1 cellular context compared by ENCODE assay signal in genomic region chr10:73643362-73643761, GRCh38.
TF ChIP-seq lines count a peak whose summit lies in the region.

No MANE protein-coding gene starts in this region.

TF ChIP-seq in HepG2, 621 proteins besides CTCF, POLR2A, EP300 and RAD21:
- TF ChIP-seq ZSCAN21 (CRISPR knock-in tag; IDR thresholded peaks at IDR 0.05; ENCODE audit: borderline replicate concordance) (no peak), NR1H2 (CRISPR knock-in tag; IDR thresholded peaks at IDR 0.05; ENCODE audit: borderline replicate concordance, low read depth) (no peak), SIX4 (CRISPR knock-in tag; IDR thresholded peaks at IDR 0.05) (no peak), ZNF121 (CRISPR knock-in tag; IDR thresholded peaks at IDR 0.05) (peak; percentile 62; the same call in 1 of the 2 replicates)
